Comparison of ENCODE assay signal across 30 cellular contexts in the genomic region with DNA sequence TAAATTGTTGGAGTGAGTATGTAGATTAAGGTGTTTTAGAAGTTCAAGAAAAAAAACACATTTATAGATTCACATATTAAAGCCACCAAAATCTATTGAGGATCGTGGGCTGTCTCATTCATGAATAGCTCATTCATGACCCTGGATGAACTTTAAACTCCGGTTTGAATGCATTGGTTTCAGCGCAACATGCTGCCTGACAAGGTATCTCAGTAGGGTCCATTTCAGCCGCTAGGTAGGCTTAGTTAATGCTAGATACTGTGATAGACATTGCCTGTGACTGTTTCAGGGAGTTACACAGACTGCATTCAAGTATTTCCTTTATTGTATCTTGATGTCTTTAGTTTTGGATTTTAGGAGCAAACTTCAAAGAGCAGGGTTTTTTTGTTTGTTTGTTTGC.
"Had no signal": no experiment of that assay in that cellular context is flagged by ENCODE, and none has a peak within 500 bp of the region (broad histone marks: within the 10 kb centered on the region; RNA-seq: fewer than 3 reads in every experiment).

No MANE protein-coding gene starts in this region.

- ATAC-seq: activated CD8-positive, alpha-beta T cell treated with anti-CD3 and anti-CD28 coated beads for 36 hours; activated naive CD8-positive, alpha-beta T cell treated with anti-CD3 and anti-CD28 coated beads, Interleukin-2, amount 50 U/mL, for 24 hours; activated T-cell treated with anti-CD3 and anti-CD28 coated beads, Interleukin-2, amount 50 U/mL, for 4 hours; activated T-cell treated with anti-CD3 and anti-CD28 coated beads, Interleukin-2, amount 50 U/mL, for 72 hours had no signal

- H3K9me3 ChIP-seq: ascending aorta, colonic mucosa had no signal

- DNase-seq: activated B cell treated with CpG ODN at 0.5 μM for 24 hours; activated CD4-positive, alpha-beta memory T cell treated with anti-CD3 and anti-CD28 coated beads for 36 hours; activated CD4-positive, alpha-beta T cell treated with anti-CD3 and anti-CD28 coated beads for 4 hours; activated CD4-positive, alpha-beta T cell treated with anti-CD3 and anti-CD28 coated beads, Interleukin-2, amount 10 ng/mL, durations not matched to agents 24 days and 14 days; activated CD4-positive, alpha-beta T cell treated with anti-CD3 and anti-CD28 coated beads, Interleukin-2, amount 50 U/mL, for 1 hour; activated CD4-positive, alpha-beta T cell treated with anti-CD3 and anti-CD28 coated beads, Interleukin-2, amount 50 U/mL, for 4 hours; activated CD4-positive, CD25-positive, alpha-beta regulatory T cell treated with anti-CD3 and anti-CD28 coated beads, Interleukin-2, amount 50 U/mL, for 72 hours; activated CD8-positive, alpha-beta memory T cell treated with anti-CD3 and anti-CD28 coated beads, Interleukin-2, amount 50 U/mL, for 4 hours; activated CD8-positive, alpha-beta T cell treated with anti-CD3 and anti-CD28 coated beads for 36 hours; activated effector memory CD4-positive, alpha-beta T cell treated with Interleukin-2 at 50 U/mL for 16 hours; activated gamma-delta T cell; activated naive CD4-positive, alpha-beta T cell treated with anti-CD3 and anti-CD28 coated beads, Interleukin-2, amount 10 ng/mL, durations not matched to agents 7 days and 5 days; activated naive CD4-positive, alpha-beta T cell treated with Interleukin-2 at 50 U/mL for 16 hours; activated naive CD8-positive, alpha-beta T cell treated with anti-CD3 and anti-CD28 coated beads, Interleukin-2, amount 10 ng/mL, durations not matched to agents 7 days and 5 days; activated naive CD8-positive, alpha-beta T cell treated with anti-CD3 and anti-CD28 coated beads, Interleukin-2, amount 50 U/mL, for 24 hours; activated T-cell treated with anti-CD3 and anti-CD28 coated beads for 4 hours; activated T-cell treated with anti-CD3 and anti-CD28 coated beads, Interleukin-2, amount 50 U/mL, for 1 hour; activated T-cell treated with anti-CD3 and anti-CD28 coated beads, Interleukin-2, amount 50 U/mL, for 4 hours; activated T-cell treated with anti-CD3 and anti-CD28 coated beads, Interleukin-2, amount 50 U/mL, for 72 hours; amygdala; anterior cingulate cortex; caudate nucleus; cerebellar nuclear complex; colonic mucosa; T-helper 2 cell; T-helper 9 cell had no signal

- FAIRE-seq: bronchial epithelial cell had no signal

- H3K36me3 ChIP-seq: ascending aorta, cardiac muscle cell, colonic mucosa had no signal

- H3K4me3 ChIP-seq: ascending aorta, cardiac muscle cell, colonic mucosa had no signal

- H3K4me1 ChIP-seq: ascending aorta, colonic mucosa had no signal

- H3K27ac ChIP-seq: ascending aorta, cardiac muscle cell, colonic mucosa, VCaP had no signal

- H3K27me3 ChIP-seq: ascending aorta, cardiac muscle cell, colonic mucosa had no signal
